ENCODE assay signal across 19 cellular contexts in the genomic region with DNA sequence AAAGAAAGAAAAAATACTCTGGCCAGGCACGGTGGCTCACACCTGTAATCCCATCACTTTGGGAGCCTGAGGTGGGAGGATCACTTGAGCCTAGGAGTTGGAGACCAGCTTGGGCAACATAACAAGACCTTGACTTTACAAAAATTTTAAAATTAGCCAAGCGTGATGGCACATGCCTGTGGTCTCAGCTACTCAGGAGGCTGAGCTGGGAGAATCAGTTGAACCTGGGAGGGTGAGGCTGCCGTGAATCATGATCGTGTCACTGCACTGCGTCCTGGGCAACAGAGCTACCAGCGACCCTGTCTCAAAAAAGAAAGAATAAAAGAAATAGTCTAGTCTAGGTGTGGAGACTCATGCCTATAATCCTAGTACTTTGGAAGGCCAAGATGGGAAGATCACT.
"Had no signal": no experiment of that assay in that cellular context is flagged by ENCODE, and none has a peak within 500 bp of the region (broad histone marks: within the 10 kb centered on the region; RNA-seq: fewer than 3 reads in every experiment).

No MANE protein-coding gene starts in this region.

- H3K9me3 ChIP-seq: adrenal gland, ascending aorta, left lung, right atrium auricular region, thyroid gland, upper lobe of right lung had no signal

- DNase-seq: activated gamma-delta T cell treated with Interleukin-2 at 50 U/mL for 16 hours; activated T-cell treated with anti-CD3 and anti-CD28 coated beads, Interleukin-2, amount 50 U/mL, for 1 hour; adrenal gland; cerebellar nuclear complex; endodermal cell; foreskin fibroblast; left lung; naive thymus-derived CD8-positive, alpha-beta T cell; stimulated activated CD4-positive, alpha-beta T cell treated with anti-CD3 and anti-CD28 coated beads, Interleukin-12 subunit alpha, Interleukin-12 subunit beta, amount 100 ng/mL, for 4 hours; stimulated activated CD4-positive, alpha-beta T cell treated with anti-CD3 and anti-CD28 coated beads, Interleukin-4, amount 100 ng/mL, for 4 hours; substantia nigra; T-cell; thyroid gland; upper lobe of right lung had no signal

- H3K27ac ChIP-seq: adrenal gland, ascending aorta, coronary artery, left lung, right atrium auricular region, thyroid gland, upper lobe of right lung had no signal

- H3K4me1 ChIP-seq: adrenal gland, ascending aorta, right atrium auricular region, thyroid gland, upper lobe of right lung had no signal

- ATAC-seq: left lung; naive thymus-derived CD8-positive, alpha-beta T cell; T-cell; upper lobe of right lung; WTC11 had no signal

- H3K4me3 ChIP-seq: adrenal gland, ascending aorta, coronary artery, left lung, lung, right atrium auricular region, thyroid gland, upper lobe of right lung had no signal

- H3K27me3 ChIP-seq: adrenal gland, ascending aorta, left lung, right atrium auricular region, thyroid gland, upper lobe of right lung had no signal
